In genomic region chr10:95399167-95399566, GRCh38 we compare ENCODE assay signal across 22 cellular contexts.
"Had no signal": no experiment of that assay in that cellular context is flagged by ENCODE, and none has a peak within 500 bp of the region (broad histone marks: within the 10 kb centered on the region; RNA-seq: fewer than 3 reads in every experiment).

No MANE protein-coding gene starts in this region.

- H3K27ac Mint-ChIP-seq: activated CD4-positive, alpha-beta T cell treated with anti-CD3 and anti-CD28 coated beads, Interleukin-2, amount 10 ng/mL, durations not matched to agents 24 days and 14 days; activated CD8-positive, alpha-beta T cell treated with anti-CD3 and anti-CD28 coated beads, Interleukin-2, amount 10 ng/mL, durations not matched to agents 7 days and 5 days; activated naive CD4-positive, alpha-beta T cell treated with anti-CD3 and anti-CD28 coated beads for 36 hours; activated T-cell treated with anti-CD3 and anti-CD28 coated beads, Interleukin-2, amount 50 U/mL, for 24 hours; activated T-helper 2 cell treated with anti-CD3 and anti-CD28 coated beads, Interferon-gamma antibody, Interleukin-2, Interleukin-4, amounts not matched to agents 10 μg/mL and 5 μg/mL and 100 μg/mL, durations not matched to agents 14 hours and 24 hours and 36 hours; dendritic cell treated with granulocyte-macrophage colony-stimulating factor and Interleukin-4, amounts not matched to agents 40 ng/mL and 50 ng/mL, for 4 days; naive B cell; type B pancreatic cell had no signal

- H3K9me3 Mint-ChIP-seq: activated CD4-positive, alpha-beta T cell treated with anti-CD3 and anti-CD28 coated beads, Interleukin-2, amount 10 ng/mL, durations not matched to agents 24 days and 14 days; activated naive CD4-positive, alpha-beta T cell treated with anti-CD3 and anti-CD28 coated beads for 36 hours; activated T-cell treated with anti-CD3 and anti-CD28 coated beads, Interleukin-2, amount 50 U/mL, for 24 hours; activated T-helper 2 cell treated with anti-CD3 and anti-CD28 coated beads, Interferon-gamma antibody, Interleukin-2, Interleukin-4, amounts not matched to agents 10 μg/mL and 5 μg/mL and 100 μg/mL, durations not matched to agents 14 hours and 24 hours and 36 hours; dendritic cell treated with granulocyte-macrophage colony-stimulating factor and Interleukin-4, amounts not matched to agents 40 ng/mL and 50 ng/mL, for 4 days; naive B cell; type B pancreatic cell had no signal

- H3K4me1 Mint-ChIP-seq: naive B cell had no signal

- H3K4me1 ChIP-seq: pancreas had no signal

- DNase-seq: activated CD4-positive, alpha-beta T cell treated with anti-CD3 and anti-CD28 coated beads, Interleukin-2, amount 10 ng/mL, durations not matched to agents 24 days and 14 days; activated CD4-positive, CD25-positive, alpha-beta regulatory T cell; activated CD8-positive, alpha-beta T cell treated with anti-CD3 and anti-CD28 coated beads, Interleukin-2, amount 10 ng/mL, durations not matched to agents 7 days and 5 days; activated naive CD4-positive, alpha-beta T cell treated with anti-CD3 and anti-CD28 coated beads for 36 hours; activated T-cell treated with anti-CD3 and anti-CD28 coated beads, Interleukin-2, amount 50 U/mL, for 24 hours; anterior cingulate cortex; cerebellar nuclear complex; effector memory CD4-positive, alpha-beta T cell; esophagus squamous epithelium; hypothalamus; islet precursor cell; naive B cell; pancreas; SK-N-SH; stimulated activated CD4-positive, alpha-beta T cell treated with anti-CD3 and anti-CD28 coated beads, Interleukin-1b, Interleukin-23, amount 100 ng/mL, for 48 hours; stimulated activated CD8-positive, alpha-beta memory T cell treated with anti-CD3 and anti-CD28 coated beads, Interleukin-4, amount 100 ng/mL, for 48 hours; stimulated activated naive CD4-positive, alpha-beta T cell; T-helper 9 cell had no signal

- H3K9me3 ChIP-seq: esophagus squamous epithelium, pancreas, SK-N-SH had no signal

- H3K4me3 ChIP-seq: esophagus squamous epithelium, pancreas had no signal

- H3K4me2 ChIP-seq: SK-N-SH had no signal

- H3K27ac ChIP-seq: pancreas had no signal

- H3K4me3 Mint-ChIP-seq: activated CD4-positive, alpha-beta T cell treated with anti-CD3 and anti-CD28 coated beads, Interleukin-2, amount 10 ng/mL, durations not matched to agents 24 days and 14 days; activated CD8-positive, alpha-beta T cell treated with anti-CD3 and anti-CD28 coated beads, Interleukin-2, amount 10 ng/mL, durations not matched to agents 7 days and 5 days; activated naive CD4-positive, alpha-beta T cell treated with anti-CD3 and anti-CD28 coated beads for 36 hours; activated T-cell treated with anti-CD3 and anti-CD28 coated beads, Interleukin-2, amount 50 U/mL, for 24 hours; dendritic cell treated with granulocyte-macrophage colony-stimulating factor and Interleukin-4, amounts not matched to agents 40 ng/mL and 50 ng/mL, for 4 days; naive B cell; type B pancreatic cell had no signal

- H3K36me3 Mint-ChIP-seq: naive B cell had no signal

- H3K27me3 ChIP-seq: esophagus squamous epithelium, pancreas had no signal

- ATAC-seq: activated CD8-positive, alpha-beta T cell treated with anti-CD3 and anti-CD28 coated beads, Interleukin-2, amount 10 ng/mL, durations not matched to agents 7 days and 5 days; left lobe of liver; pancreas had no signal

- H3K9ac ChIP-seq: SK-N-SH had no signal

- H3K27me3 Mint-ChIP-seq: activated CD4-positive, alpha-beta T cell treated with anti-CD3 and anti-CD28 coated beads, Interleukin-2, amount 10 ng/mL, durations not matched to agents 24 days and 14 days; activated T-cell treated with anti-CD3 and anti-CD28 coated beads, Interleukin-2, amount 50 U/mL, for 24 hours; type B pancreatic cell had no signal
